Comparison of ENCODE assay signal across 20 cellular contexts in genomic region chr6:105573138-105573537, GRCh38.
"Had no signal": no experiment of that assay in that cellular context is flagged by ENCODE, and none has a peak within 500 bp of the region (broad histone marks: within the 10 kb centered on the region; RNA-seq: fewer than 3 reads in every experiment).

No MANE protein-coding gene starts in this region.

- DNase-seq: activated CD4-positive, alpha-beta T cell treated with anti-CD3 and anti-CD28 coated beads, Interleukin-2, amount 10 ng/mL, durations not matched to agents 24 days and 14 days; activated CD8-positive, alpha-beta memory T cell treated with anti-CD3 and anti-CD28 coated beads, Interleukin-2, amount 10 ng/mL, durations not matched to agents 7 days and 5 days; activated CD8-positive, alpha-beta T cell treated with anti-CD3 and anti-CD28 coated beads for 36 hours; activated gamma-delta T cell; activated naive CD4-positive, alpha-beta T cell treated with anti-CD3 and anti-CD28 coated beads, Interleukin-2, amount 50 U/mL, for 16 hours; activated naive CD8-positive, alpha-beta T cell treated with anti-CD3 and anti-CD28 coated beads, Interleukin-2, amount 50 U/mL, for 24 hours; activated T-cell treated with anti-CD3 and anti-CD28 coated beads for 4 hours; body of pancreas; gastrocnemius medialis; hypothalamus; left cardiac atrium; pancreas; right cardiac atrium; stimulated activated CD4-positive, alpha-beta T cell treated with anti-CD3 and anti-CD28 coated beads, Interleukin-1b, Interleukin-23, amount 100 ng/mL, for 48 hours; substantia nigra; tibial artery had no signal

- H3K27ac ChIP-seq: body of pancreas, gastrocnemius medialis, pancreas, tibial artery had no signal

- H3K4me1 Mint-ChIP-seq: memory B cell, nephron had no signal

- H3K9me3 ChIP-seq: body of pancreas, gastrocnemius medialis, pancreas, tibial artery had no signal

- H3K36me3 Mint-ChIP-seq: memory B cell had no signal

- H3K4me3 ChIP-seq: body of pancreas, gastrocnemius medialis, pancreas, tibial artery had no signal

- H3K4me3 Mint-ChIP-seq: activated CD4-positive, alpha-beta T cell treated with anti-CD3 and anti-CD28 coated beads, Interleukin-2, amount 10 ng/mL, durations not matched to agents 24 days and 14 days; activated CD8-positive, alpha-beta memory T cell treated with anti-CD3 and anti-CD28 coated beads, Interleukin-2, amount 10 ng/mL, durations not matched to agents 7 days and 5 days; activated CD8-positive, alpha-beta T cell treated with anti-CD3 and anti-CD28 coated beads for 36 hours; activated naive CD8-positive, alpha-beta T cell treated with anti-CD3 and anti-CD28 coated beads, Interleukin-2, amount 50 U/mL, for 24 hours; activated T-helper 1 cell treated with anti-CD3 and anti-CD28 coated beads, Interleukin-12 subunit alpha, Interleukin-12 subunit beta, Interleukin-2, Interleukin-4 antibody, amounts not matched to agents 30 ng/mL and 10 ng/mL and 1 ng/mL, durations not matched to agents 14 hours and 24 hours and 36 hours; memory B cell; nephron; stimulated activated naive CD8-positive, alpha-beta T cell treated with anti-CD3 and anti-CD28 coated beads, Interleukin-15, Interleukin-2, amounts not matched to agents 100 ng/mL and 50 ng/mL, for 24 hours had no signal

- H3K27me3 ChIP-seq: body of pancreas, gastrocnemius medialis, tibial artery had no signal

- H3K4me1 ChIP-seq: body of pancreas, gastrocnemius medialis, pancreas, tibial artery had no signal

- H3K36me3 ChIP-seq: gastrocnemius medialis, pancreas, tibial artery had no signal

- H3K9me3 Mint-ChIP-seq: activated CD8-positive, alpha-beta T cell treated with anti-CD3 and anti-CD28 coated beads for 36 hours; activated naive CD8-positive, alpha-beta T cell treated with anti-CD3 and anti-CD28 coated beads, Interleukin-2, amount 50 U/mL, for 24 hours; memory B cell; nephron; stimulated activated naive CD8-positive, alpha-beta T cell treated with anti-CD3 and anti-CD28 coated beads, Interleukin-15, Interleukin-2, amounts not matched to agents 100 ng/mL and 50 ng/mL, for 24 hours had no signal

- H3K27ac Mint-ChIP-seq: activated CD4-positive, alpha-beta T cell treated with anti-CD3 and anti-CD28 coated beads, Interleukin-2, amount 10 ng/mL, durations not matched to agents 24 days and 14 days; activated CD8-positive, alpha-beta memory T cell treated with anti-CD3 and anti-CD28 coated beads, Interleukin-2, amount 10 ng/mL, durations not matched to agents 7 days and 5 days; activated CD8-positive, alpha-beta T cell treated with anti-CD3 and anti-CD28 coated beads for 36 hours; activated naive CD8-positive, alpha-beta T cell treated with anti-CD3 and anti-CD28 coated beads, Interleukin-2, amount 50 U/mL, for 24 hours; activated T-helper 1 cell treated with anti-CD3 and anti-CD28 coated beads, Interleukin-12 subunit alpha, Interleukin-12 subunit beta, Interleukin-2, Interleukin-4 antibody, amounts not matched to agents 30 ng/mL and 10 ng/mL and 1 ng/mL, durations not matched to agents 14 hours and 24 hours and 36 hours; memory B cell; nephron; stimulated activated naive CD8-positive, alpha-beta T cell treated with anti-CD3 and anti-CD28 coated beads, Interleukin-15, Interleukin-2, amounts not matched to agents 100 ng/mL and 50 ng/mL, for 24 hours had no signal
